ENCODE assay signal across 21 cellular contexts in the genomic region with DNA sequence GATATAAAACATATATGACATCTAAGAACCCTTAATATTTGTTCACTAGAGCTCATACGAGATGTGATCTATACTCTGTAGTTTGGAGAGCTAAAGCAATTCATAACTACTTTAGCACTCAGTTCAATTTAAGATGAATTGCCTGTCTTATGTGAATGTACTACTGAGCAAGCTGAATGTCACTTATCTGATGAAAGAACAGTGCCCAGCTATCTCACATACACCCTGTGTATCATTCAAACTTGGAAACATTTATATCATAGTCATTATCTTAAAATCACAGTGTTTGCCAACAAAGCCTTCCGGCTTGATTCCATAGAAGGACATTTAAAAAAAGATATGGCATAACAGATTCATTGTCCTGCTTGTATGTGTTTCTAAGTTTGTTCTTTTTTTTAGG.
"Had no signal": no experiment of that assay in that cellular context is flagged by ENCODE, and none has a peak within 500 bp of the region (broad histone marks: within the 10 kb centered on the region; RNA-seq: fewer than 3 reads in every experiment).

No MANE protein-coding gene starts in this region.

- DNase-seq: colonic mucosa; dermis blood vessel endothelial cell; dorsolateral prefrontal cortex; effector CD4-positive, alpha-beta T cell; effector memory CD4-positive, alpha-beta T cell; esophagus squamous epithelium; foreskin fibroblast; foreskin melanocyte; gastrocnemius medialis; glutamatergic neuron; head of caudate nucleus; heart right ventricle; hippocampal formation; left cardiac atrium; left lung; left ventricle myocardium superior; lower lobe of right lung; mesenchymal stem cell; mucosa of descending colon; naive B cell had no signal

- H3K36me3 ChIP-seq: colonic mucosa, esophagus squamous epithelium, gastrocnemius medialis, heart right ventricle, left lung, lower lobe of right lung had no signal

- H3K4me3 ChIP-seq: colonic mucosa, dorsolateral prefrontal cortex, esophagus squamous epithelium, gastrocnemius medialis, heart right ventricle, left lung, lower lobe of right lung, mucosa of descending colon had no signal

- H3K27ac ChIP-seq: colonic mucosa, dorsolateral prefrontal cortex, epithelial cell of prostate, esophagus squamous epithelium, gastrocnemius medialis, heart right ventricle, left lung, lower lobe of right lung had no signal

- H3K9me3 ChIP-seq: colonic mucosa, esophagus squamous epithelium, gastrocnemius medialis, heart right ventricle, left lung, lower lobe of right lung, mucosa of descending colon had no signal

- H3K27me3 ChIP-seq: colonic mucosa, dorsolateral prefrontal cortex, esophagus squamous epithelium, gastrocnemius medialis, heart right ventricle, left lung had no signal

- H3K4me1 ChIP-seq: colonic mucosa, esophagus squamous epithelium, gastrocnemius medialis, heart right ventricle, left lung, lower lobe of right lung had no signal
